Comparison of ENCODE assay signal across 31 cellular contexts in the genomic region with DNA sequence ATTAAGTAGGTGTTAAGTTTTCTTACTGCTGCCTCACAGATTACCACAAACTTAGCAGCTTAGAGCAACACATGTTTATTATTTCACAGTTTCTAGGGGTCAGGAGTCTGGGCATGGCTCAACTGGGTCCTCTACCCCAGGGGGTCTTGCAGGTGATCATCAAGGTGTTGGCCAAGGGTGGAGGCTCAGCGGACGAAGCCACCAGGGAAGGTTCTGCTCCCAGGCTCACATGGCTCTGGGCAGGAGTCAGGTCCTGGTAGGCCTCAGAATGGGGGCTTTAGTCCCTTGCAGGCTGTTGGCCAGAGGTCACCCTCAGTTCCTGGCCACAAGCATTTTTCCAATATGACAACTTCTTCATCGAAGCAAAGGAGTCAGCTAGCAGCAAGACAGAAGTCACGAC.
"Had no signal": no experiment of that assay in that cellular context is flagged by ENCODE, and none has a peak within 500 bp of the region (broad histone marks: within the 10 kb centered on the region; RNA-seq: fewer than 3 reads in every experiment).

No MANE protein-coding gene starts in this region.

- H3K27ac Mint-ChIP-seq: activated B cell treated with CpG ODN at 0.5 μM for 24 hours; activated CD4-positive, alpha-beta memory T cell treated with anti-CD3 and anti-CD28 coated beads for 36 hours; activated CD4-positive, alpha-beta T cell treated with anti-CD3 and anti-CD28 coated beads for 36 hours; activated CD4-positive, alpha-beta T cell treated with anti-CD3 and anti-CD28 coated beads, Interleukin-2, amount 10 ng/mL, durations not matched to agents 24 days and 14 days; activated CD8-positive, alpha-beta memory T cell treated with anti-CD3 and anti-CD28 coated beads, Interleukin-2, amount 10 ng/mL, durations not matched to agents 7 days and 5 days; activated CD8-positive, alpha-beta T cell treated with anti-CD3 and anti-CD28 coated beads, Interleukin-2, amount 10 ng/mL, durations not matched to agents 7 days and 5 days; activated naive CD4-positive, alpha-beta T cell treated with anti-CD3 and anti-CD28 coated beads, Interleukin-2, amount 10 ng/mL, durations not matched to agents 7 days and 5 days; activated naive CD4-positive, alpha-beta T cell treated with anti-CD3 and anti-CD28 coated beads, Interleukin-2, amount 50 U/mL, for 72 hours; activated naive CD8-positive, alpha-beta T cell treated with anti-CD3 and anti-CD28 coated beads, Interleukin-2, amount 10 ng/mL, durations not matched to agents 7 days and 5 days; activated T-helper 1 cell treated with anti-CD3 and anti-CD28 coated beads, Interleukin-12 subunit alpha, Interleukin-12 subunit beta, Interleukin-2, Interleukin-4 antibody, amounts not matched to agents 30 ng/mL and 10 ng/mL and 1 ng/mL, durations not matched to agents 14 hours and 24 hours and 36 hours; effector memory CD8-positive, alpha-beta T cell; T-helper 17 cell; T-helper 2 cell treated with Interferon-gamma antibody and Interleukin-4, amounts not matched to agents 5 μg/mL and 100 μg/mL, for 36 hours had no signal

- H3K4me3 ChIP-seq: esophagus muscularis mucosa, gastrocnemius medialis had no signal

- H3K27me3 Mint-ChIP-seq: activated CD4-positive, alpha-beta memory T cell treated with anti-CD3 and anti-CD28 coated beads for 36 hours had no signal

- H3K9me3 Mint-ChIP-seq: activated B cell treated with CpG ODN at 0.5 μM for 24 hours; activated CD4-positive, alpha-beta memory T cell treated with anti-CD3 and anti-CD28 coated beads for 36 hours; activated CD4-positive, alpha-beta T cell treated with anti-CD3 and anti-CD28 coated beads, Interleukin-2, amount 10 ng/mL, durations not matched to agents 24 days and 14 days; activated naive CD4-positive, alpha-beta T cell treated with anti-CD3 and anti-CD28 coated beads, Interleukin-2, amount 50 U/mL, for 72 hours; activated T-helper 1 cell treated with anti-CD3 and anti-CD28 coated beads, Interleukin-12 subunit alpha, Interleukin-12 subunit beta, Interleukin-2, Interleukin-4 antibody, amounts not matched to agents 30 ng/mL and 10 ng/mL and 1 ng/mL, durations not matched to agents 14 hours and 24 hours and 36 hours; effector memory CD8-positive, alpha-beta T cell; T-helper 2 cell treated with Interferon-gamma antibody and Interleukin-4, amounts not matched to agents 5 μg/mL and 100 μg/mL, for 36 hours had no signal

- H3K9me3 ChIP-seq: esophagus muscularis mucosa, gastrocnemius medialis had no signal

- H3K36me3 Mint-ChIP-seq: activated CD4-positive, alpha-beta memory T cell treated with anti-CD3 and anti-CD28 coated beads for 36 hours; activated CD8-positive, alpha-beta memory T cell treated with anti-CD3 and anti-CD28 coated beads, Interleukin-2, amount 10 ng/mL, durations not matched to agents 7 days and 5 days; activated naive CD4-positive, alpha-beta T cell treated with anti-CD3 and anti-CD28 coated beads, Interleukin-2, amount 10 ng/mL, durations not matched to agents 7 days and 5 days; activated naive CD4-positive, alpha-beta T cell treated with anti-CD3 and anti-CD28 coated beads, Interleukin-2, amount 50 U/mL, for 72 hours; activated naive CD8-positive, alpha-beta T cell treated with anti-CD3 and anti-CD28 coated beads, Interleukin-2, amount 10 ng/mL, durations not matched to agents 7 days and 5 days had no signal

- H3K27ac ChIP-seq: brain microvascular endothelial cell, esophagus muscularis mucosa, foreskin keratinocyte, WERI-Rb-1 had no signal

- H3K4me1 Mint-ChIP-seq: activated CD4-positive, alpha-beta T cell treated with anti-CD3 and anti-CD28 coated beads for 36 hours had no signal

- H3K27me3 ChIP-seq: brain microvascular endothelial cell had no signal

- H3K36me3 ChIP-seq: brain microvascular endothelial cell, esophagus muscularis mucosa, gastrocnemius medialis, WERI-Rb-1 had no signal

- DNase-seq: activated B cell treated with CpG ODN at 0.5 μM for 24 hours; activated CD4-positive, alpha-beta memory T cell treated with anti-CD3 and anti-CD28 coated beads for 36 hours; activated CD4-positive, alpha-beta T cell treated with anti-CD3 and anti-CD28 coated beads for 36 hours; activated CD4-positive, alpha-beta T cell treated with anti-CD3 and anti-CD28 coated beads, Interleukin-2, amount 10 ng/mL, durations not matched to agents 24 days and 14 days; activated CD8-positive, alpha-beta memory T cell treated with anti-CD3 and anti-CD28 coated beads, Interleukin-2, amount 10 ng/mL, durations not matched to agents 7 days and 5 days; activated CD8-positive, alpha-beta memory T cell treated with anti-CD3 and anti-CD28 coated beads, Interleukin-2, amount 50 U/mL, for 4 hours; activated CD8-positive, alpha-beta T cell treated with anti-CD3 and anti-CD28 coated beads, Interleukin-2, amount 10 ng/mL, durations not matched to agents 7 days and 5 days; activated gamma-delta T cell; activated naive CD4-positive, alpha-beta T cell; activated naive CD4-positive, alpha-beta T cell treated with anti-CD3 and anti-CD28 coated beads, Interleukin-2, amount 10 ng/mL, durations not matched to agents 7 days and 5 days; activated naive CD8-positive, alpha-beta T cell treated with anti-CD3 and anti-CD28 coated beads, Interleukin-2, amount 10 ng/mL, durations not matched to agents 7 days and 5 days; activated T-cell treated with anti-CD3 and anti-CD28 coated beads, Interleukin-2, amount 50 U/mL, for 1 hour; activated T-cell treated with anti-CD3 and anti-CD28 coated beads, Interleukin-2, amount 50 U/mL, for 48 hours; anterior cingulate cortex; brain microvascular endothelial cell; caudate nucleus; cortex of kidney; dermis blood vessel endothelial cell; effector CD4-positive, alpha-beta T cell; effector memory CD8-positive, alpha-beta T cell; erythroblast; foreskin keratinocyte; gastrocnemius medialis; T-helper 1 cell; T-helper 17 cell; T1000; WERI-Rb-1 had no signal

- H3K4me3 Mint-ChIP-seq: activated B cell treated with CpG ODN at 0.5 μM for 24 hours; activated CD4-positive, alpha-beta memory T cell treated with anti-CD3 and anti-CD28 coated beads for 36 hours; activated CD4-positive, alpha-beta T cell treated with anti-CD3 and anti-CD28 coated beads for 36 hours; activated CD4-positive, alpha-beta T cell treated with anti-CD3 and anti-CD28 coated beads, Interleukin-2, amount 10 ng/mL, durations not matched to agents 24 days and 14 days; activated CD8-positive, alpha-beta memory T cell treated with anti-CD3 and anti-CD28 coated beads, Interleukin-2, amount 10 ng/mL, durations not matched to agents 7 days and 5 days; activated CD8-positive, alpha-beta T cell treated with anti-CD3 and anti-CD28 coated beads, Interleukin-2, amount 10 ng/mL, durations not matched to agents 7 days and 5 days; activated naive CD4-positive, alpha-beta T cell treated with anti-CD3 and anti-CD28 coated beads, Interleukin-2, amount 10 ng/mL, durations not matched to agents 7 days and 5 days; activated naive CD8-positive, alpha-beta T cell treated with anti-CD3 and anti-CD28 coated beads, Interleukin-2, amount 10 ng/mL, durations not matched to agents 7 days and 5 days; activated T-helper 1 cell treated with anti-CD3 and anti-CD28 coated beads, Interleukin-12 subunit alpha, Interleukin-12 subunit beta, Interleukin-2, Interleukin-4 antibody, amounts not matched to agents 30 ng/mL and 10 ng/mL and 1 ng/mL, durations not matched to agents 14 hours and 24 hours and 36 hours; effector memory CD8-positive, alpha-beta T cell; T-helper 17 cell; T-helper 2 cell treated with Interferon-gamma antibody and Interleukin-4, amounts not matched to agents 5 μg/mL and 100 μg/mL, for 36 hours had no signal

- H3K4me1 ChIP-seq: foreskin keratinocyte, gastrocnemius medialis had no signal
